Comparison of ENCODE assay signal across 8 cellular contexts in genomic region chrX:64394059-64394873, GRCh38. TPM values are rescaled to one million over a fixed set of nuclear protein-coding genes. Genes with fewer than 3 reads are reported as not detected.
DNase-seq lines count a peak whose midpoint lies in the region; ATAC-seq and TF ChIP-seq lines count a peak whose summit lies in the region.

No MANE protein-coding gene starts in this region.

- peak overlapping the region; percentile 85 for H3K27ac Mint-ChIP-seq in activated naive CD8-positive, alpha-beta T cell treated with anti-CD3 and anti-CD28 coated beads, Interleukin-2, amount 10 ng/mL, durations not matched to agents 7 days and 5 days
- no peak overlapping the region for H3K27ac Mint-ChIP-seq in HFFc6

- no peak for TF ChIP-seq CTCF in mucosa of descending colon (IDR thresholded peaks at IDR 0.05)
- no peak for TF ChIP-seq CTCF in HFFc6 (IDR thresholded peaks at IDR 0.05)

- ATAC-seq in GM18511 (IDR thresholded peaks at IDR 0.05; ENCODE audit: unreplicated experiment) (peak; percentile 36), HG03095 (IDR thresholded peaks at IDR 0.05; ENCODE audit: unreplicated experiment) (peak; percentile 9), mucosa of descending colon (peak; percentile 6)
- ATAC-seq in activated naive CD8-positive, alpha-beta T cell treated with anti-CD3 and anti-CD28 coated beads, Interleukin-2, amount 10 ng/mL, durations not matched to agents 7 days and 5 days (ENCODE audit: low read depth), result no peak

- DNase-seq in activated naive CD8-positive, alpha-beta T cell treated with anti-CD3 and anti-CD28 coated beads, Interleukin-2, amount 10 ng/mL, durations not matched to agents 7 days and 5 days, result no peak
- DNase-seq in mucosa of descending colon (no peak), AG20443 (ENCODE audit: low spot score) (no peak), substantia nigra (lab: John Stamatoyannopoulos, UW) (no peak), HFFc6 (no peak), NOMO-1 treated with DMSO at 0.1 percent for 48 hours (lab: John Stamatoyannopoulos, UW; ENCODE audit: unreplicated experiment) (no peak)

- H3K36me3 Mint-ChIP-seq in activated naive CD8-positive, alpha-beta T cell treated with anti-CD3 and anti-CD28 coated beads, Interleukin-2, amount 10 ng/mL, durations not matched to agents 7 days and 5 days, result no peaks in the 10 kb centered on the region
- no peaks in the 10 kb centered on the region; the same call in 1 of the 2 replicates for H3K36me3 Mint-ChIP-seq in HFFc6 (ENCODE audit: low read depth)

- H3K27ac ChIP-seq in substantia nigra (ENCODE audit: low read depth, low read length, poor library complexity, severe bottlenecking), result no peak overlapping the region

- H3K4me3 Mint-ChIP-seq in activated naive CD8-positive, alpha-beta T cell treated with anti-CD3 and anti-CD28 coated beads, Interleukin-2, amount 10 ng/mL, durations not matched to agents 7 days and 5 days, result peak overlapping the region; percentile 90
- H3K4me3 Mint-ChIP-seq in HFFc6, result no peak overlapping the region

- H3K36me3 ChIP-seq in mucosa of descending colon (ENCODE audit: low read depth), result no peaks in the 10 kb centered on the region

- no peaks in the 10 kb centered on the region for H3K27me3 Mint-ChIP-seq in activated naive CD8-positive, alpha-beta T cell treated with anti-CD3 and anti-CD28 coated beads, Interleukin-2, amount 10 ng/mL, durations not matched to agents 7 days and 5 days
- peaks cover 2% of the 10 kb centered on the region; the same call in 1 of the 2 replicates for H3K27me3 Mint-ChIP-seq in HFFc6 (ENCODE audit: insufficient read depth)

- POLR2A ChIA-PET in activated naive CD8-positive, alpha-beta T cell treated with anti-CD3 and anti-CD28 coated beads, Interleukin-2, amount 10 ng/mL, durations not matched to agents 7 days and 5 days (lab: Charles Lee), result no interaction called here

- peaks cover 9% of the 10 kb centered on the region for H3K4me1 Mint-ChIP-seq in activated naive CD8-positive, alpha-beta T cell treated with anti-CD3 and anti-CD28 coated beads, Interleukin-2, amount 10 ng/mL, durations not matched to agents 7 days and 5 days
- H3K4me1 Mint-ChIP-seq in HFFc6 (ENCODE audit: low read depth), result no peaks in the 10 kb centered on the region

- no peaks in the 10 kb centered on the region for H3K4me1 ChIP-seq in mucosa of descending colon (ENCODE audit: low read depth)

- peaks cover 5% of the 10 kb centered on the region for H3K9me3 Mint-ChIP-seq in activated naive CD8-positive, alpha-beta T cell treated with anti-CD3 and anti-CD28 coated beads, Interleukin-2, amount 10 ng/mL, durations not matched to agents 7 days and 5 days
- H3K9me3 Mint-ChIP-seq in HFFc6, result no peaks in the 10 kb centered on the region; the same call in 1 of the 2 replicates

- intact Hi-C loops in mucosa of descending colon (cut with DNase I, micrococcal nuclease), result no loop called here

- peak overlapping the region; percentile 28 for H3K4me3 ChIP-seq in mucosa of descending colon

- no peaks in the 10 kb centered on the region for H3K9me3 ChIP-seq in mucosa of descending colon

RNA-seq across cellular contexts. Expression of gene MTMR8, which starts 1.0 kb away (rescaled TPM):
- total RNA-seq in activated naive CD8-positive, alpha-beta T cell treated with anti-CD3 and anti-CD28 coated beads, Interleukin-2, amount 10 ng/mL, durations not matched to agents 7 days and 5 days, result 1 to 10 TPM; 3.5 to 4.6 TPM
- 10 to 100 TPM in 1 of 3 donors, 1 to 10 TPM in 2; 7.0 to 16.2 (median 7.8) TPM for total RNA-seq in mucosa of descending colon
- not detected for total RNA-seq in HFFc6 (2021; fragmentation: NEBNext Ultra II Directional; extraction: Animal tissue kit (Norgen Biotek cat#: 25700))

Comparison
In these comparisons a context has a peak if more than half of its experiments do, and no peak if none do; other contexts are left out.
1. RNA of gene MTMR8, which starts 1.0 kb away (total RNA-seq): 7.0 to 16.2 TPM in mucosa of descending colon and 3.5 to 4.6 TPM in activated naive CD8-positive, alpha-beta T cell treated with anti-CD3 and anti-CD28 coated beads, Interleukin-2, amount 10 ng/mL, durations not matched to agents 7 days and 5 days; not detected in HFFc6; every median in the first group is over 4 times any median in the second.